11 cellular contexts compared by ENCODE assay signal in the genomic region with DNA sequence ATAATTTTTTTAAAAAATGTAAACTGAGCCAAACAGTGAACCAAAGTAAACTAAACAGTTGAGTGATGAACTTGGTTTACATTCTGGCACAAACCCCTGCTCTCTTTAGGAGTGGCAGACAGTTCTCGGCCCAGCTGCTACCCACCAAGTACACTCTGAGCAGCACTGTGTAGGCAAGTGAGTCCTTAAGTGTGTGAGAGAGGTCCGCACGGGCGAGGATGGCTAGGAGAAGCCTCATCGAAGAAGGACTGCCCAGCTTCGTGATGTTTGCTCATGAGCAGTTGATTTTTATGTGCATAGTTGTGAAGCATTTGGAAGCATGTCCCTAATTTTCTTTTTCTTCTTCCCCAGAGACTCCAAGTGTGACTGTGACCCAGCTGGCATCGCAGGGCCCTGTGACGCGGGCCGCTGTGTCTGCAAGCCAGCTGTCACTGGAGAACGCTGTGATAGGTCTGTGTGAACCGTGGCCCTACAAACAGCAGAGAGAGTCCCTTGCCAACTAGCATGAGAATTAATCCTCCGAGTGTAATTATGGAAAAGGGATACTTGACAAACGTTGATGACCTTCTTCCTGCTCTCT. TPM values are rescaled to one million over a fixed set of nuclear protein-coding genes. Genes with fewer than 3 reads are reported as not detected.
A peak's percentile ranks its signal among the peaks of the same experiment; 100 is the strongest.
DNase-seq lines count a peak whose midpoint lies in the region; ATAC-seq, FAIRE-seq and TF ChIP-seq lines count a peak whose summit lies in the region.
"Had no signal": no experiment of that assay in that cellular context is flagged by ENCODE, and none has a peak within 500 bp of the region (broad histone marks: within the 10 kb centered on the region; RNA-seq: fewer than 3 reads in every experiment).

No MANE protein-coding gene starts in this region.

- H3K27me3 ChIP-seq in gastroesophageal sphincter (no peaks in the 10 kb centered on the region), sigmoid colon (no peaks in the 10 kb centered on the region)

- no peak for FAIRE-seq in GM19239 (lab: Jason Lieb, UNC)

- intact Hi-C loops in sigmoid colon (cut with DNase I): loop anchor here (5.0 kb wide), 1 partner anchor 76 kb away; no protein-coding TSS in a partner anchor

- H3K36me3 ChIP-seq in gastroesophageal sphincter (no peaks in the 10 kb centered on the region), sigmoid colon (no peaks in the 10 kb centered on the region)

- peak; percentile 59 for ATAC-seq in gastroesophageal sphincter

- peaks cover 0 to 38% (median 10%) of the 10 kb centered on the region in 3 donors for H3K4me1 ChIP-seq in gastroesophageal sphincter
- H3K4me1 ChIP-seq in sigmoid colon: peaks cover 0 to 46% (median 35%) of the 10 kb centered on the region in 4 donors

- DNase-seq in DMS79 (lab: John Stamatoyannopoulos, UW) (peak; percentile 53), NCI-H2171 treated with DMSO at 0.1 percent for 48 hours (lab: John Stamatoyannopoulos, UW) (peak; percentile 98), sigmoid colon (no peak), amniotic stem cell (lab: John Stamatoyannopoulos, UW) (no peak), T1000 (lab: John Stamatoyannopoulos, UW) (no peak), GM19239 (ENCODE audit: insufficient read length, low spot score) (no peak)
- DNase-seq in stimulated activated CD4-positive, alpha-beta T cell treated with anti-CD3 and anti-CD28 coated beads, Interleukin-12 subunit alpha, Interleukin-12 subunit beta, amount 100 ng/mL, for 4 hours: no peak
- DNase-seq: Calu3, PC-9 had no signal

- TF ChIP-seq POLR2A in gastroesophageal sphincter (IDR thresholded peaks at IDR 0.05): no peak
- TF ChIP-seq POLR2A in sigmoid colon (IDR thresholded peaks at IDR 0.05): no peak

- H3K4me3 ChIP-seq in gastroesophageal sphincter (no peak overlapping the region), sigmoid colon (no peak overlapping the region)
- H3K4me3 ChIP-seq: PC-9 had no signal

- H3K9me3 ChIP-seq in gastroesophageal sphincter (no peaks in the 10 kb centered on the region), sigmoid colon (no peaks in the 10 kb centered on the region)

- TF ChIP-seq CTCF in gastroesophageal sphincter (IDR thresholded peaks at IDR 0.05): no peak
- TF ChIP-seq CTCF in sigmoid colon (IDR thresholded peaks at IDR 0.05): no peak

- WGBS in gastroesophageal sphincter (ENCODE audit: low coverage in 1 of 2), 2 donors: 21 to 38% methylated on average over 5 to 14 of the region's 14 CpGs
- WGBS in sigmoid colon, 2 donors: 72 to 83% methylated on average over 14 of the region's 14 CpGs

- no peak for TF ChIP-seq EP300 in gastroesophageal sphincter (IDR thresholded peaks at IDR 0.05)
- TF ChIP-seq EP300 in sigmoid colon (IDR thresholded peaks at IDR 0.05): no peak

- H3K27ac ChIP-seq in gastroesophageal sphincter: peak overlapping the region; percentile 54 to 89 (median 78)
- peak overlapping the region; percentile 76 to 88 (median 80) for H3K27ac ChIP-seq in sigmoid colon
- H3K27ac ChIP-seq: PC-9 had no signal

RNA-seq across cellular contexts. Expression of a gene that starts 32.1 kb away (rescaled TPM):
- total RNA-seq in gastroesophageal sphincter: 10 to 100 TPM; 10.2 to 43.4 (median 18.4) TPM
- total RNA-seq in sigmoid colon: 1 to 10 TPM; 2.6 to 5.0 (median 3.7) TPM
- 10 to 100 TPM in 1 of 3 donors, 1 to 10 TPM in 2; 4.2 to 24.0 (median 4.8) TPM for polyA plus RNA-seq in sigmoid colon
- total RNA-seq: mononuclear cell had no signal

Comparison
In these comparisons a context has a peak if more than half of its experiments do, and no peak if none do; other contexts are left out.
1. DNase-seq: peak in DMS79 (single experiment) and NCI-H2171 treated with DMSO at 0.1 percent for 48 hours (single experiment); none in sigmoid colon (single experiment), amniotic stem cell (single experiment), T1000 (single experiment), stimulated activated CD4-positive, alpha-beta T cell treated with anti-CD3 and anti-CD28 coated beads, Interleukin-12 subunit alpha, Interleukin-12 subunit beta, amount 100 ng/mL, for 4 hours (single experiment) and GM19239 (single experiment).